In the genomic region with DNA sequence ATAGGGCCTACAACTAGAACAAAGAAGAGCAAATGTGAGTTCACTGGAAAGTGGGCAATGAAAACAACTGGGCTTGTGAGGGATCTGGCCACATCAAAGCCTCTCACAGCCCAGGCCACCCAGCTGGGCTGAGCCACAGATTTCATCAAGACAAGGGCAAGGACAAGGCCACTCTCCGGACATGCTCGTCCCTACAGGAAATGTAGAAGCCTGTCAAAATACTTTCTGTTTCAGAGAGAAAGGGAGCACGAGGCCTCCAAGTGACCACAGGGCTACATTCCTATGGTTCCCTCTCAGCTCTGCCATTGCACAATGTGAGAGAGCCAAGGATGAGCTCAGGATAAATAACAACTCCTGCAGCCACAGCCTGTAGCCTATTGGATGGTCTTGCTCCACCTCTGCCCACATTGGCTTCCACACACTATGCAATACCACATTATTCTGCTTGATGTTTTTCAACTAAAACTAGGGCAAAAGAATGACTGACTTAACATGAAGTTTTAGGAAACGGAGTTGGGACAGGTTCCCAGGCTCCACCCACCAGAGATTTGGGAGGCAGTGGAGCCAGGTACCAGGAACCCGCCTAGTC, we compare ENCODE assay signal across 7 cellular contexts.
A peak's percentile ranks its signal among the peaks of the same experiment; 100 is the strongest.
DNase-seq lines count a peak whose midpoint lies in the region.

No MANE protein-coding gene starts in this region.

- peak overlapping the region; percentile 93 for H3K27ac Mint-ChIP-seq in T-helper 2 cell treated with Interferon-gamma antibody and Interleukin-4, amounts not matched to agents 5 μg/mL and 100 μg/mL, for 36 hours

- H3K27me3 ChIP-seq in rectal smooth muscle tissue (ENCODE audit: control insufficient read depth, insufficient read depth, low read length) = no peaks in the 10 kb centered on the region

- H3K36me3 ChIP-seq in rectal smooth muscle tissue (ENCODE audit: control insufficient read depth, insufficient read depth, low read length) = no peaks in the 10 kb centered on the region

- H3K27ac ChIP-seq in rectal smooth muscle tissue (ENCODE audit: low read depth, low read length) = peak overlapping the region; percentile 51

- H3K4me1 ChIP-seq in rectal smooth muscle tissue (ENCODE audit: control insufficient read depth, insufficient read depth, low read length) = peaks cover 44% of the 10 kb centered on the region

- no peak overlapping the region for H3K4me3 ChIP-seq in rectal smooth muscle tissue (ENCODE audit: low read length)

- H3K9ac ChIP-seq in rectal smooth muscle tissue (ENCODE audit: low read length) = no peak overlapping the region

- peaks cover 16% of the 10 kb centered on the region for H3K4me1 Mint-ChIP-seq in T-helper 2 cell treated with Interferon-gamma antibody and Interleukin-4, amounts not matched to agents 5 μg/mL and 100 μg/mL, for 36 hours (ENCODE audit: low read depth)

- H3K9me3 Mint-ChIP-seq in T-helper 2 cell treated with Interferon-gamma antibody and Interleukin-4, amounts not matched to agents 5 μg/mL and 100 μg/mL, for 36 hours = no peaks in the 10 kb centered on the region

- no peak overlapping the region for H3K4me3 Mint-ChIP-seq in T-helper 2 cell treated with Interferon-gamma antibody and Interleukin-4, amounts not matched to agents 5 μg/mL and 100 μg/mL, for 36 hours

- H3K36me3 Mint-ChIP-seq in T-helper 2 cell treated with Interferon-gamma antibody and Interleukin-4, amounts not matched to agents 5 μg/mL and 100 μg/mL, for 36 hours (ENCODE audit: low read depth) = peaks cover 10% of the 10 kb centered on the region

- H3K27me3 Mint-ChIP-seq in T-helper 2 cell treated with Interferon-gamma antibody and Interleukin-4, amounts not matched to agents 5 μg/mL and 100 μg/mL, for 36 hours (ENCODE audit: low read depth) = no peaks in the 10 kb centered on the region

- DNase-seq in HPDE6-E6E7 (ENCODE audit: extremely low spot score) (peak; percentile 70), foreskin melanocyte (peak; percentile 91), NCI-H69 (lab: John Stamatoyannopoulos, UW) (no peak), DMS 273 treated with DMSO at 0.1 percent for 48 hours (lab: John Stamatoyannopoulos, UW) (no peak), NK-92 (lab: John Stamatoyannopoulos, UW; ENCODE audit: unreplicated experiment) (no peak)
- DNase-seq in T-helper 2 cell treated with Interferon-gamma antibody and Interleukin-4, amounts not matched to agents 5 μg/mL and 100 μg/mL, for 36 hours (ENCODE audit: low spot score) = no peak

Comparison
In these comparisons a context has a peak if more than half of its experiments do, and no peak if none do; other contexts are left out.
1. DNase-seq: peak in HPDE6-E6E7 (single experiment) and foreskin melanocyte (single experiment); none in T-helper 2 cell treated with Interferon-gamma antibody and Interleukin-4, amounts not matched to agents 5 μg/mL and 100 μg/mL, for 36 hours (single experiment), NCI-H69 (single experiment), DMS 273 treated with DMSO at 0.1 percent for 48 hours (single experiment) and NK-92 (single experiment).